11 cellular contexts compared by ENCODE assay signal in the genomic region with DNA sequence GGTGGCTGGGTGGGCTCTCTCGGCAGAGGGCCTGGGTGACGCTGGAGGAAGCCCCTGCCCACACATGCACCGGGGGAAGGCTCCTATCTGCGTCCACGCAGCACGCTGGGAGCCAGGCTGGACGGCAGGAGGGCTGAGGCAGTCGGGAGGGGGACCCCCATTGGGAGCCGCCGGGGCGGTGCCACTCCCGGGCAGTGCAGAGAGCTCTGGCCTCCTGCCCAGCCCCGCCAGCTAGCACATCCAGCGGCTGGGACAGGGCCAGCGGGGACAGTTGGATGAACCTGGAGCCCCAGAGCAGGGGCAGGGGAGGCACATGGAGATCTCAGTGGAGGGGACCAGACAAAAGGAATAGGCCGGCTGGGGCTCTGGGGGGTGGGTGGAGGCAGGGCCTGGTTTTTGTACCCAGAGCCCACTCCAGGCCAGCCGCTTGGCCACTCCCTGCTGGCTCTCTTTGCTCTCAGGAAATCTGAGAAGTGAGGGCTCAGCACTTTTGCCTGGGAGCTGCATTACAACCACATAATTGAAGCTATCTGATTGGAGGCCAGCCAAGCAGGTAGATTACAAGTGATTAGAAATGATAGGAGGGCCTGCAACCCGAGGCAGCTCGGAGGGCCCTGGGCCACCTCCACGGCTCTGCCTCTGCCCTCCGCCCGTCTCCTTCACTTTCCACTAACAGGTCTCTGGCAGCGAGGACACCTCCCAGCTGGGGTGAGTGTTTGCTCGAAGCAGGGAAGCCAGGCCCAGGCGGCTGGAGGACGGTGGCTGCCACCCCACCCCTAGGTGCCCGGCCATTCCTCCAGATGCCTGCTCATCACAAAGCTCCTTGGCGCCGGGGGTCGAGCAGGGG. TPM values are rescaled to one million over a fixed set of nuclear protein-coding genes. Genes with fewer than 3 reads are reported as not detected.
DNase-seq lines count a peak whose midpoint lies in the region; ATAC-seq and TF ChIP-seq lines count a peak whose summit lies in the region.
"Had no signal": no experiment of that assay in that cellular context is flagged by ENCODE, and none has a peak within 500 bp of the region (broad histone marks: within the 10 kb centered on the region; RNA-seq: fewer than 3 reads in every experiment).

No MANE protein-coding gene starts in this region.

- TF ChIP-seq EP300 in Ishikawa (IDR thresholded peaks at IDR 0.05; ENCODE audit: borderline replicate concordance) = peak; percentile 53; the same call in 1 of the 2 replicates

- ATAC-seq in GM19023 (IDR thresholded peaks at IDR 0.05; ENCODE audit: unreplicated experiment) (no peak), HG02981 (IDR thresholded peaks at IDR 0.05; ENCODE audit: unreplicated experiment) (no peak), GM18517 (IDR thresholded peaks at IDR 0.05; ENCODE audit: unreplicated experiment) (no peak), HG02678 (IDR thresholded peaks at IDR 0.05; ENCODE audit: unreplicated experiment) (no peak)

- H3K27ac ChIP-seq in cardiac muscle cell (peak overlapping the region; percentile 30), skeletal muscle tissue (ENCODE audit: low read depth, low read length) (no peak overlapping the region)

- peak overlapping the region in 2 of 3 donors; percentile 54 to 57 for H3K9ac ChIP-seq in skeletal muscle tissue (ENCODE audit: low read depth in 1 of 3, low read length in 3 of 3)

- H3K4me1 ChIP-seq in cardiac muscle cell (ENCODE audit: low read depth) (peaks cover 13% of the 10 kb centered on the region), skeletal muscle tissue (ENCODE audit: control insufficient read depth in 3 of 3, insufficient read depth in 3 of 3, low read length in 3 of 3) (peaks cover 6 to 17% (median 13%) of the 10 kb centered on the region in 3 donors)

- DNase-seq in NCI-H510A (lab: John Stamatoyannopoulos, UW) (peak; percentile 74), cardiac muscle cell (ENCODE audit: low read depth in 1 of 2, low spot score in 1 of 2) (peak; percentile 7 to 47)
- DNase-seq: effector memory CD4-positive, alpha-beta T cell; HFFc6; NCI-H226 had no signal

- no peak for TF ChIP-seq RAD21 in Ishikawa (IDR thresholded peaks at IDR 0.05; ENCODE audit: low read depth)

- no peak overlapping the region for H3K4me3 ChIP-seq in cardiac muscle cell
- H3K4me3 ChIP-seq in skeletal muscle tissue (ENCODE audit: low read length in 3 of 3) = peak overlapping the region in 1 of 3 donors; percentile 13

- no peak for TF ChIP-seq CTCF in cardiac muscle cell (IDR thresholded peaks at IDR 0.05; ENCODE audit: low read depth, low read length)

- H3K27me3 ChIP-seq in cardiac muscle cell = no peaks in the 10 kb centered on the region
- H3K27me3 ChIP-seq in skeletal muscle tissue (ENCODE audit: control insufficient read depth in 3 of 3, insufficient read depth in 3 of 3, low read length in 3 of 3) = peaks cover 16 to 43% (median 34%) of the 10 kb centered on the region in 3 donors

- no peaks in the 10 kb centered on the region for H3K36me3 ChIP-seq in cardiac muscle cell
- H3K36me3 ChIP-seq in skeletal muscle tissue (ENCODE audit: control insufficient read depth in 3 of 3, insufficient read depth in 3 of 3, low read length in 3 of 3) = no peaks in the 10 kb centered on the region

- no peaks in the 10 kb centered on the region for H3K9me3 ChIP-seq in cardiac muscle cell (ENCODE audit: low read depth)
- H3K9me3 ChIP-seq in skeletal muscle tissue (ENCODE audit: control insufficient read depth in 3 of 3, low read length in 3 of 3) = no peaks in the 10 kb centered on the region

TF ChIP-seq in Ishikawa, 13 proteins besides CTCF, POLR2A, EP300 and RAD21:
- TF ChIP-seq TAF1 (IDR thresholded peaks at IDR 0.05; ENCODE audit: low read depth) (no peak), CREB1 (IDR thresholded peaks at IDR 0.05; ENCODE audit: low read depth) (no peak), ZBTB7A (IDR thresholded peaks at IDR 0.05; ENCODE audit: low read depth) (0 out of 2 replicates have a peak, but pooled peaks have one; percentile 34), FOXM1 (IDR thresholded peaks at IDR 0.05; ENCODE audit: borderline replicate concordance, low read depth) (no peak), CEBPB (IDR thresholded peaks at IDR 0.05) (no peak), TCF12 (IDR thresholded peaks at IDR 0.05; ENCODE audit: low read depth) (peak; percentile 44), NFIC (IDR thresholded peaks at IDR 0.05) (peak; percentile 91), TEAD4 (IDR thresholded peaks at IDR 0.05) (peak; percentile 53), YY1 (IDR thresholded peaks at IDR 0.05; ENCODE audit: low read depth) (no peak), EGR1 (IDR thresholded peaks at IDR 0.05) (no peak)
- TF ChIP-seq, protein P1, sequence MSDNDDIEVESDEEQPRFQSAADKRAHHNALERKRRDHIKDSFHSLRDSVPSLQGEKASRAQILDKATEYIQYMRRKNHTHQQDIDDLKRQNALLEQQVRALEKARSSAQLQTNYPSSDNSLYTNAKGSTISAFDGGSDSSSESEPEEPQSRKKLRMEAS (IDR thresholded peaks at IDR 0.05) = peak; percentile 8; the same call in 1 of the 2 replicates
- TF ChIP-seq, protein P2, sequence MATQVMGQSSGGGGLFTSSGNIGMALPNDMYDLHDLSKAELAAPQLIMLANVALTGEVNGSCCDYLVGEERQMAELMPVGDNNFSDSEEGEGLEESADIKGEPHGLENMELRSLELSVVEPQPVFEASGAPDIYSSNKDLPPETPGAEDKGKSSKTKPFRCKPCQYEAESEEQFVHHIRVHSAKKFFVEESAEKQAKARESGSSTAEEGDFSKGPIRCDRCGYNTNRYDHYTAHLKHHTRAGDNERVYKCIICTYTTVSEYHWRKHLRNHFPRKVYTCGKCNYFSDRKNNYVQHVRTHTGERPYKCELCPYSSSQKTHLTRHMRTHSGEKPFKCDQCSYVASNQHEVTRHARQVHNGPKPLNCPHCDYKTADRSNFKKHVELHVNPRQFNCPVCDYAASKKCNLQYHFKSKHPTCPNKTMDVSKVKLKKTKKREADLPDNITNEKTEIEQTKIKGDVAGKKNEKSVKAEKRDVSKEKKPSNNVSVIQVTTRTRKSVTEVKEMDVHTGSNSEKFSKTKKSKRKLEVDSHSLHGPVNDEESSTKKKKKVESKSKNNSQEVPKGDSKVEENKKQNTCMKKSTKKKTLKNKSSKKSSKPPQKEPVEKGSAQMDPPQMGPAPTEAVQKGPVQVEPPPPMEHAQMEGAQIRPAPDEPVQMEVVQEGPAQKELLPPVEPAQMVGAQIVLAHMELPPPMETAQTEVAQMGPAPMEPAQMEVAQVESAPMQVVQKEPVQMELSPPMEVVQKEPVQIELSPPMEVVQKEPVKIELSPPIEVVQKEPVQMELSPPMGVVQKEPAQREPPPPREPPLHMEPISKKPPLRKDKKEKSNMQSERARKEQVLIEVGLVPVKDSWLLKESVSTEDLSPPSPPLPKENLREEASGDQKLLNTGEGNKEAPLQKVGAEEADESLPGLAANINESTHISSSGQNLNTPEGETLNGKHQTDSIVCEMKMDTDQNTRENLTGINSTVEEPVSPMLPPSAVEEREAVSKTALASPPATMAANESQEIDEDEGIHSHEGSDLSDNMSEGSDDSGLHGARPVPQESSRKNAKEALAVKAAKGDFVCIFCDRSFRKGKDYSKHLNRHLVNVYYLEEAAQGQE (IDR thresholded peaks at IDR 0.05; ENCODE audit: low read depth) = no peak
- TF ChIP-seq, protein P3, sequence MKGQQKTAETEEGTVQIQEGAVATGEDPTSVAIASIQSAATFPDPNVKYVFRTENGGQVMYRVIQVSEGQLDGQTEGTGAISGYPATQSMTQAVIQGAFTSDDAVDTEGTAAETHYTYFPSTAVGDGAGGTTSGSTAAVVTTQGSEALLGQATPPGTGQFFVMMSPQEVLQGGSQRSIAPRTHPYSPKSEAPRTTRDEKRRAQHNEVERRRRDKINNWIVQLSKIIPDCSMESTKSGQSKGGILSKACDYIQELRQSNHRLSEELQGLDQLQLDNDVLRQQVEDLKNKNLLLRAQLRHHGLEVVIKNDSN (IDR thresholded peaks at IDR 0.05) = no peak

RNA-seq across cellular contexts. Expression of a gene that starts 40.1 kb away (rescaled TPM):
- total RNA-seq in cardiac muscle cell (29.5 and 69.8 TPM in 2 replicates), skeletal muscle tissue (12.5 TPM)
- 48.8 and 56.1 TPM in 2 replicates for polyA plus RNA-seq in cardiac muscle cell
